ENCODE assay signal across 8 cellular contexts in genomic region chr15:76903251-76903681, GRCh38. TPM values are rescaled to one million over a fixed set of nuclear protein-coding genes. Genes with fewer than 3 reads are reported as not detected.
DNase-seq lines count a peak whose midpoint lies in the region; ATAC-seq and TF ChIP-seq lines count a peak whose summit lies in the region.

No MANE protein-coding gene starts in this region.

- DNase-seq in NCI-H1417 (lab: John Stamatoyannopoulos, UW) (peak in 2 of 3 experiments; percentile 21 to 62), NCI-H1417 treated with DMSO at 0.1 percent for 48 hours (lab: John Stamatoyannopoulos, UW) (no peak), HCT116 (ENCODE audit: low read depth, low spot score) (peak; percentile 12), fibroblast of peridontal ligament (ENCODE audit: extremely low read depth) (peak; percentile 44), mesenteric fat pad (ENCODE audit: low spot score) (no peak), NCI-H1930 (lab: John Stamatoyannopoulos, UW) (no peak)
- no peak for DNase-seq in stimulated activated effector memory CD8-positive, alpha-beta T cell treated with anti-CD3 and anti-CD28 coated beads, Interleukin-12 subunit alpha, Interleukin-12 subunit beta, amount 100 ng/mL, for 72 hours (ENCODE audit: low spot score in 2 of 2)

- peaks cover 9 to 23% of the 10 kb centered on the region in 2 experiments for H3K4me1 ChIP-seq in HCT116 (ENCODE audit: control insufficient read depth in 1 of 2, insufficient read depth in 2 of 2, low read length in 2 of 2)

- BruUV-seq in HCT116 (replicated peaks; lab: Mats Ljungman, UMichigan), result no TSS peak

- CTCF ChIA-PET in HCT116 (lab: Charles Lee), result no interaction called here

- no peaks in the 10 kb centered on the region for H3K9me3 Mint-ChIP-seq in stimulated activated effector memory CD8-positive, alpha-beta T cell treated with anti-CD3 and anti-CD28 coated beads, Interleukin-12 subunit alpha, Interleukin-12 subunit beta, amount 100 ng/mL, for 72 hours

- RAD21 ChIA-PET in HCT116 (lab: Charles Lee; ENCODE audit: low non-redundant PET in 1 of 2, low total read pairs in 2 of 2, uncharacterized antibody in 2 of 2, unreplicated experiment in 2 of 2), result no interaction called here

- H3K27ac ChIP-seq in HCT116 (ENCODE audit: low read depth, low read length) (no peak overlapping the region), SU-DHL-6 (ENCODE audit: low read depth, low read length) (no peak overlapping the region)

- peak overlapping the region; percentile 88 for H3K4me3 Mint-ChIP-seq in stimulated activated effector memory CD8-positive, alpha-beta T cell treated with anti-CD3 and anti-CD28 coated beads, Interleukin-12 subunit alpha, Interleukin-12 subunit beta, amount 100 ng/mL, for 72 hours

- H3K9me3 ChIP-seq in HCT116 (ENCODE audit: control insufficient read depth in 1 of 2, insufficient read depth in 1 of 2, low read depth in 1 of 2, low read length in 2 of 2) (no peaks in the 10 kb centered on the region), SU-DHL-6 (ENCODE audit: insufficient read depth, low read length) (no peaks in the 10 kb centered on the region)

- peak; percentile 33; the same call in 1 of the 2 replicates for ATAC-seq in HCT116
- peak; percentile 29 for ATAC-seq in stimulated activated effector memory CD8-positive, alpha-beta T cell treated with anti-CD3 and anti-CD28 coated beads, Interleukin-12 subunit alpha, Interleukin-12 subunit beta, amount 100 ng/mL, for 72 hours

- no peak overlapping the region for H3K4me3 ChIP-seq in HCT116 (replicated peaks in 1 of 2; ENCODE audit: low read depth in 1 of 2, low read length in 2 of 2)
- no peak overlapping the region for H3K4me3 ChIP-seq in SU-DHL-6 (ENCODE audit: insufficient read depth, low read length, poor library complexity, severe bottlenecking)

- H3K36me3 Mint-ChIP-seq in stimulated activated effector memory CD8-positive, alpha-beta T cell treated with anti-CD3 and anti-CD28 coated beads, Interleukin-12 subunit alpha, Interleukin-12 subunit beta, amount 100 ng/mL, for 72 hours, result peaks cover 6% of the 10 kb centered on the region

- H3F3A ChIP-seq in SU-DHL-6 (ENCODE audit: insufficient read depth), result peaks cover 15% of the 10 kb centered on the region

- TF ChIP-seq CTCF in HCT116 (IDR thresholded peaks at IDR 0.05 in 2 of 3, conservative IDR thresholded peaks at IDR 0.05 in 1 of 3; ENCODE audit: borderline replicate concordance in 1 of 3, insufficient read depth in 1 of 3, low read depth in 2 of 3, low read length in 2 of 3) (peak in 2 of 3 experiments; percentile 35 to 46; a peak in 4 of 6 replicates), SU-DHL-6 (IDR thresholded peaks at IDR 0.05; ENCODE audit: insufficient read depth, low read length, poor library complexity, severe bottlenecking) (peak; percentile 35)

- no peaks in the 10 kb centered on the region for H4K20me1 ChIP-seq in HCT116 (ENCODE audit: insufficient read depth)
- H4K20me1 ChIP-seq in SU-DHL-6 (ENCODE audit: low read depth, low read length), result no peaks in the 10 kb centered on the region

- no peak for TF ChIP-seq POLR2A in HCT116 (IDR thresholded peaks at IDR 0.05; ENCODE audit: borderline replicate concordance, extremely low read depth, insufficient read depth, insufficient read length)

- no peaks in the 10 kb centered on the region for H3K27me3 ChIP-seq in HCT116 (ENCODE audit: insufficient read depth, low read length)
- no peaks in the 10 kb centered on the region for H3K27me3 ChIP-seq in SU-DHL-6 (ENCODE audit: low read length)

- H3K4me1 Mint-ChIP-seq in stimulated activated effector memory CD8-positive, alpha-beta T cell treated with anti-CD3 and anti-CD28 coated beads, Interleukin-12 subunit alpha, Interleukin-12 subunit beta, amount 100 ng/mL, for 72 hours, result peaks cover 25% of the 10 kb centered on the region

- H3K36me3 ChIP-seq in HCT116 (ENCODE audit: control insufficient read depth in 1 of 2, insufficient read depth in 2 of 2, low read length in 2 of 2) (no peaks in the 10 kb centered on the region), SU-DHL-6 (ENCODE audit: low read length) (no peaks in the 10 kb centered on the region)

- peak overlapping the region; percentile 37 for H3K27ac Mint-ChIP-seq in stimulated activated effector memory CD8-positive, alpha-beta T cell treated with anti-CD3 and anti-CD28 coated beads, Interleukin-12 subunit alpha, Interleukin-12 subunit beta, amount 100 ng/mL, for 72 hours

- H3K9me2 ChIP-seq in HCT116 (ENCODE audit: insufficient read depth) (no peaks in the 10 kb centered on the region), SU-DHL-6 (replicated peaks; ENCODE audit: insufficient read depth, low read length) (no peaks in the 10 kb centered on the region)

- no peak overlapping the region for H3K9ac ChIP-seq in HCT116 (ENCODE audit: low read length)
- no peak overlapping the region for H3K9ac ChIP-seq in SU-DHL-6 (ENCODE audit: low read length)

- peak overlapping the region; percentile 94; the same call in 1 of the 2 replicates for H3K4me2 ChIP-seq in HCT116 (ENCODE audit: low read length)
- no peak overlapping the region for H3K4me2 ChIP-seq in SU-DHL-6 (ENCODE audit: low read depth, low read length, poor library complexity, severe bottlenecking)

- intact Hi-C loops in HCT116 (cut with micrococcal nuclease), result no loop called here

- H3K79me2 ChIP-seq in HCT116 (ENCODE audit: insufficient read depth, low read length) (no peaks in the 10 kb centered on the region), SU-DHL-6 (ENCODE audit: insufficient read depth, low read length) (no peaks in the 10 kb centered on the region)

- POLR2A ChIA-PET in HCT116 (lab: Charles Lee), result interaction anchor here (1.1 kb wide), 1 partner anchor 28 kb away, joined by 4 read pairs; the partner anchor contains the start of gene RCN2

- no peak overlapping the region for H2AFZ ChIP-seq in HCT116 (ENCODE audit: low read depth, low read length, poor library complexity, severe bottlenecking)
- H2AFZ ChIP-seq in SU-DHL-6 (ENCODE audit: low read depth, low read length, severe bottlenecking), result no peak overlapping the region

- TF ChIP-seq RAD21 in HCT116 (IDR thresholded peaks at IDR 0.05; ENCODE audit: low read depth), result peak; percentile 53

TF ChIP-seq in HCT116, 20 proteins besides CTCF, POLR2A, EP300 and RAD21:
- no peak for TF ChIP-seq EGR1 (IDR thresholded peaks at IDR 0.05; ENCODE audit: low read depth)
- no peak for TF ChIP-seq YY1 (IDR thresholded peaks at IDR 0.05; ENCODE audit: extremely low read depth, insufficient replicate concordance, low read depth, low read length)
- TF ChIP-seq POLR2AphosphoS5 (IDR thresholded peaks at IDR 0.05; ENCODE audit: low read depth, low read length), result no peak
- TF ChIP-seq ATF3 (IDR thresholded peaks at IDR 0.05), result no peak
- TF ChIP-seq MAX (IDR thresholded peaks at IDR 0.05), result no peak
- TF ChIP-seq TCF7L2 (IDR thresholded peaks at IDR 0.05; ENCODE audit: borderline replicate concordance, extremely low read depth, insufficient read depth, insufficient read length), result no peak
- no peak for TF ChIP-seq SIN3A (IDR thresholded peaks at IDR 0.05; ENCODE audit: low read depth)
- TF ChIP-seq REST (IDR thresholded peaks at IDR 0.05; ENCODE audit: low read depth), result no peak

RNA-seq across cellular contexts. Expression of gene SCAPER, which starts 1.9 kb away (rescaled TPM):
- total RNA-seq in HCT116 (2021; ENCODE audit: unreplicated experiment) (14.7 TPM), mesenteric fat pad (24.7 TPM)
- polyA plus RNA-seq in HCT116 (2012), result 3.7 and 7.5 TPM in 2 replicates

RNA-seq across cellular contexts. Expression of gene RCN2, which starts 28.3 kb away (rescaled TPM):
- total RNA-seq in HCT116 (2021; ENCODE audit: unreplicated experiment) (71.5 TPM), mesenteric fat pad (31.4 TPM)
- 31.4 and 40.4 TPM in 2 replicates for polyA plus RNA-seq in HCT116 (2012)

Comparison
In these comparisons a context has a peak if more than half of its experiments do, and no peak if none do; other contexts are left out.
1. DNase-seq: peak in NCI-H1417 (2 of 3), HCT116 (single experiment) and fibroblast of peridontal ligament (single experiment); none in NCI-H1417 treated with DMSO at 0.1 percent for 48 hours (single experiment), stimulated activated effector memory CD8-positive, alpha-beta T cell treated with anti-CD3 and anti-CD28 coated beads, Interleukin-12 subunit alpha, Interleukin-12 subunit beta, amount 100 ng/mL, for 72 hours (0 of 2), mesenteric fat pad (single experiment) and NCI-H1930 (0 of 2).